ENCODE assay signal across 11 cellular contexts in genomic region chr18:30781601-30782000, GRCh38.
"Had no signal": no experiment of that assay in that cellular context is flagged by ENCODE, and none has a peak within 500 bp of the region (broad histone marks: within the 10 kb centered on the region; RNA-seq: fewer than 3 reads in every experiment).

No MANE protein-coding gene starts in this region.

- H3K4me1 ChIP-seq: HAP-1 had no signal

- ATAC-seq: GM23338, HCT116 had no signal

- DNase-seq: GM23248, GOT3, H7, H9, HCEC 1CT, HFFc6 had no signal

- H3K4me3 ChIP-seq: GM23248, GM23338, HAP-1 had no signal

- H3K27ac ChIP-seq: GM23248 had no signal

- H3K9ac ChIP-seq: GM23248 had no signal

- H2AFZ ChIP-seq: GM23248, GM23338 had no signal

- H3K4me3 Mint-ChIP-seq: GM23338, H9, HFFc6 had no signal

- H3K27ac Mint-ChIP-seq: GM23338, H9, HFFc6 had no signal

- H3K36me3 ChIP-seq: HAP-1 had no signal

- H3K4me2 ChIP-seq: GM23338 had no signal

- FAIRE-seq: H1, H54 had no signal
